8 cellular contexts compared by ENCODE assay signal in the genomic region with DNA sequence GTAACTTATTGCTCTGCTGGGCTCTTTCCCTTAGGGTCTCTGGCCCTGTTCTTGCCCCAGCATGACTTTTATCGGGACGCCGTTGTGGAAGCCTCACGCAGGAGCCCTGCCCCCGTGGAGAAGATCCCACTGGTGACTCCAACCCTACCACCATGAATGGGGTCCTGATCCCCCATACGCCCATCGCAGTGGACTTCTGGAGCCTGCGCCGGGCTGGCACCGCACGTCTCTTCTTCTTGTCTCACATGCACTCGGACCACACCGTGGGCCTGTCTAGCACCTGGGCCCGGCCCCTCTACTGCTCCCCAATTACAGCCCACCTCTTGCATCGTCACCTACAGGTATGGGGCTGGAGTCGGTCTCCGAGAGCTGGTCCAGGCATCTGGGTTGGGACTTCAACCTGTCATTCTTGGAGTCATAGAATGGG. TPM values are rescaled to one million over a fixed set of nuclear protein-coding genes. Genes with fewer than 3 reads are reported as not detected.
DNase-seq lines count a peak whose midpoint lies in the region; ATAC-seq and TF ChIP-seq lines count a peak whose summit lies in the region.

No MANE protein-coding gene starts in this region.

- peak overlapping the region; percentile 68 to 80 for H3K14ac ChIP-seq in mesenchymal stem cell (ENCODE audit: low read length in 2 of 2)

- TF ChIP-seq EP300 in transverse colon (IDR thresholded peaks at IDR 0.05; ENCODE audit: low read depth), result no peak

- no peak overlapping the region for H2BK15ac ChIP-seq in mesenchymal stem cell (ENCODE audit: low read depth, poor library complexity, severe bottlenecking)

- H4K8ac ChIP-seq in mesenchymal stem cell (ENCODE audit: low read length), result peak overlapping the region; percentile 4

- peak overlapping the region; percentile 58 for H4K91ac ChIP-seq in mesenchymal stem cell (ENCODE audit: low read length)

- under 1% methylated on average over 16 of the region's 17 CpGs for WGBS in mesenchymal stem cell
- WGBS in transverse colon (ENCODE audit: low coverage in 1 of 2), 2 donors, result 0% methylated on average over 17 of the region's 17 CpGs; no CpG with 5 or more reads in 1 of the 2 donors

- H3K4me3 ChIP-seq in HAP-1 (peak overlapping the region; percentile 85), mesenchymal stem cell (ENCODE audit: insufficient read depth in 1 of 2, low read depth in 1 of 2, low read length in 2 of 2) (peak overlapping the region; percentile 68 to 97), transverse colon (peak overlapping the region; percentile 41 to 93 (median 76))

- in situ Hi-C loops in HAP-1 (cut with MboI; ENCODE audit: low sequenced_read_pairs), result no loop called here
- in situ Hi-C loops in transverse colon (cut with MboI; ENCODE audit: low pct_ligation_motif_present in 1 of 4, low pct_unique_long_range_greater_than_20kb in 1 of 4, low sequenced_read_pairs in 3 of 4), result loop anchor here in 1 of 4 donors (10.0 kb wide), 1 partner anchor 71 kb away; no protein-coding TSS in a partner anchor

- TF ChIP-seq CTCF in transverse colon (IDR thresholded peaks at IDR 0.05), result no peak

- H3K18ac ChIP-seq in mesenchymal stem cell (ENCODE audit: low read depth in 1 of 2, low read length in 2 of 2), result peak overlapping the region; percentile 7 to 40

- H2BK120ac ChIP-seq in mesenchymal stem cell (ENCODE audit: low read depth, low read length), result no peak overlapping the region

- H3K4me1 ChIP-seq in HAP-1 (peaks cover 8% of the 10 kb centered on the region), mesenchymal stem cell (ENCODE audit: control insufficient read depth, insufficient read depth, low read depth, low read length) (peaks cover 6% of the 10 kb centered on the region), transverse colon (peaks cover 10 to 47% (median 31%) of the 10 kb centered on the region in 4 donors)

- H3K27ac ChIP-seq in caudate nucleus (ENCODE audit: low read depth, low read length), result peak overlapping the region; percentile 85
- peak overlapping the region; percentile 67 for H3K27ac ChIP-seq in mesenchymal stem cell (ENCODE audit: low read length, poor library complexity, severe bottlenecking)
- peak overlapping the region; percentile 92 to 97 (median 96) for H3K27ac ChIP-seq in transverse colon

- peak overlapping the region; percentile 97 for H3K9ac ChIP-seq in mesenchymal stem cell (ENCODE audit: low read length)

- intact Hi-C loops in transverse colon (cut with DNase I; ENCODE audit: low total_unique reads), result loop anchor here (1.0 kb wide), 1 partner anchor 24 kb away; a partner anchor contains a TSS

- H3K4me2 ChIP-seq in mesenchymal stem cell (ENCODE audit: low read length, poor library complexity, severe bottlenecking), result peak overlapping the region; percentile 67

- H2BK5ac ChIP-seq in mesenchymal stem cell (ENCODE audit: low read depth, low read length, poor library complexity, severe bottlenecking), result no peak overlapping the region

- ATAC-seq in GM18502 (IDR thresholded peaks at IDR 0.05; ENCODE audit: poor library complexity, unreplicated experiment), result no peak

- H3K23ac ChIP-seq in mesenchymal stem cell (ENCODE audit: low read length in 2 of 2), result no peak overlapping the region

- peaks cover 24% of the 10 kb centered on the region for H3K79me1 ChIP-seq in mesenchymal stem cell (replicated peaks; ENCODE audit: low read length, poor library complexity, severe bottlenecking)

- H3K36me3 ChIP-seq in HAP-1 (replicated peaks) (peaks cover 26% of the 10 kb centered on the region), mesenchymal stem cell (ENCODE audit: control insufficient read depth in 1 of 2, insufficient read depth in 2 of 2, low read depth in 1 of 2, low read length in 2 of 2) (peaks cover 10 to 42% of the 10 kb centered on the region in 2 experiments), transverse colon (no peaks in the 10 kb centered on the region)

- H3K9me3 ChIP-seq in HAP-1 (no peaks in the 10 kb centered on the region), mesenchymal stem cell (ENCODE audit: control insufficient read depth, low read length) (no peaks in the 10 kb centered on the region), transverse colon (no peaks in the 10 kb centered on the region)

- H2AFZ ChIP-seq in mesenchymal stem cell (ENCODE audit: low read depth, low read length), result peak overlapping the region; percentile 79

- no peak overlapping the region for H2BK12ac ChIP-seq in mesenchymal stem cell (ENCODE audit: low read length in 2 of 2)

- TF ChIP-seq POLR2A in transverse colon (IDR thresholded peaks at IDR 0.05), result no peak

- H3K27me3 ChIP-seq in HAP-1 (ENCODE audit: low read depth), result no peaks in the 10 kb centered on the region
- no peaks in the 10 kb centered on the region for H3K27me3 ChIP-seq in mesenchymal stem cell (ENCODE audit: control insufficient read depth in 1 of 2, insufficient read depth in 1 of 2, low read length in 2 of 2)
- H3K27me3 ChIP-seq in transverse colon, result no peaks in the 10 kb centered on the region

- DNase-seq in DMS53 (lab: John Stamatoyannopoulos, UW) (peak; percentile 64), DMS53 treated with DMSO at 0.1 percent for 48 hours (lab: John Stamatoyannopoulos, UW; ENCODE audit: unreplicated experiment) (no peak), HAP-1 (ENCODE audit: low spot score in 2 of 2) (peak; percentile 22 to 46), NCI-H748 (lab: John Stamatoyannopoulos, UW; ENCODE audit: unreplicated experiment) (peak; percentile 71), caudate nucleus (lab: John Stamatoyannopoulos, UW) (peak in 8 of 61 donors; percentile 34 to 60 (median 52)), mesenchymal stem cell (no peak), transverse colon (peak; percentile 39)

- no peak overlapping the region for H2AK5ac ChIP-seq in mesenchymal stem cell (ENCODE audit: low read length, severe bottlenecking)

- H3K4ac ChIP-seq in mesenchymal stem cell (ENCODE audit: low read depth in 1 of 2, low read length in 2 of 2), result peak overlapping the region in 1 of 2 experiments; percentile 29

RNA-seq across cellular contexts. Expression of a gene that starts 0.3 kb away (rescaled TPM):
- polyA plus RNA-seq in mesenchymal stem cell (2013, experiment 1 of 2), result 5.4 TPM
- 5.4 TPM for polyA plus RNA-seq in mesenchymal stem cell (2013, experiment 2 of 2)
- total RNA-seq in transverse colon, result 1 to 10 TPM in 3 of 4 donors, not detected in 1; 2.4 to 6.2 (median 2.9) TPM

RNA-seq across cellular contexts. Expression of a gene that starts 0.8 kb away (rescaled TPM):
- 5.4 TPM for polyA plus RNA-seq in mesenchymal stem cell (2013, experiment 1 of 2)
- 6.2 TPM for polyA plus RNA-seq in mesenchymal stem cell (2013, experiment 2 of 2)
- 10 to 100 TPM in 2 of 4 donors, 1 to 10 TPM in 2; 7.2 to 37.2 (median 16.5) TPM for total RNA-seq in transverse colon

RNA-seq across cellular contexts. Expression of a gene that starts 18.1 kb away (rescaled TPM):
- polyA plus RNA-seq in mesenchymal stem cell (2013, experiment 1 of 2), result 0.03 TPM
- polyA plus RNA-seq in mesenchymal stem cell (2013, experiment 2 of 2), result 0.10 TPM
- total RNA-seq in transverse colon, result 100 to 1,000 TPM in 1 of 4 donors, 10 to 100 TPM in 3; 51.3 to 584 (median 89.3) TPM

RNA-seq across cellular contexts. Expression of a gene that starts 23.7 kb away (rescaled TPM):
- polyA plus RNA-seq in mesenchymal stem cell (2013, experiment 1 of 2), result 21.0 TPM
- 20.0 TPM for polyA plus RNA-seq in mesenchymal stem cell (2013, experiment 2 of 2)
- total RNA-seq in transverse colon, result 10 to 100 TPM; 48.3 to 63.9 (median 53.1) TPM

RNA-seq across cellular contexts. Expression of a gene that starts 33.9 kb away (rescaled TPM):
- 0.07 TPM for polyA plus RNA-seq in mesenchymal stem cell (2013, experiment 1 of 2)
- 0.10 TPM for polyA plus RNA-seq in mesenchymal stem cell (2013, experiment 2 of 2)
- total RNA-seq in transverse colon, result 10 to 100 TPM in 2 of 4 donors, 1 to 10 TPM in 2; 4.0 to 28.1 (median 11.2) TPM

Comparison
In these comparisons a context has a peak if more than half of its experiments do, and no peak if none do; other contexts are left out.
1. DNase-seq: peak in DMS53 (single experiment), HAP-1 (2 of 2), NCI-H748 (single experiment) and transverse colon (single experiment); none in DMS53 treated with DMSO at 0.1 percent for 48 hours (single experiment) and mesenchymal stem cell (single experiment).
2. Peak in every context shown above with its lines, with median percentiles within 50 percentile points of each other: H3K4me3 ChIP-seq and H3K27ac ChIP-seq.